ENCODE assay signal across 1 cellular context in the genomic region with DNA sequence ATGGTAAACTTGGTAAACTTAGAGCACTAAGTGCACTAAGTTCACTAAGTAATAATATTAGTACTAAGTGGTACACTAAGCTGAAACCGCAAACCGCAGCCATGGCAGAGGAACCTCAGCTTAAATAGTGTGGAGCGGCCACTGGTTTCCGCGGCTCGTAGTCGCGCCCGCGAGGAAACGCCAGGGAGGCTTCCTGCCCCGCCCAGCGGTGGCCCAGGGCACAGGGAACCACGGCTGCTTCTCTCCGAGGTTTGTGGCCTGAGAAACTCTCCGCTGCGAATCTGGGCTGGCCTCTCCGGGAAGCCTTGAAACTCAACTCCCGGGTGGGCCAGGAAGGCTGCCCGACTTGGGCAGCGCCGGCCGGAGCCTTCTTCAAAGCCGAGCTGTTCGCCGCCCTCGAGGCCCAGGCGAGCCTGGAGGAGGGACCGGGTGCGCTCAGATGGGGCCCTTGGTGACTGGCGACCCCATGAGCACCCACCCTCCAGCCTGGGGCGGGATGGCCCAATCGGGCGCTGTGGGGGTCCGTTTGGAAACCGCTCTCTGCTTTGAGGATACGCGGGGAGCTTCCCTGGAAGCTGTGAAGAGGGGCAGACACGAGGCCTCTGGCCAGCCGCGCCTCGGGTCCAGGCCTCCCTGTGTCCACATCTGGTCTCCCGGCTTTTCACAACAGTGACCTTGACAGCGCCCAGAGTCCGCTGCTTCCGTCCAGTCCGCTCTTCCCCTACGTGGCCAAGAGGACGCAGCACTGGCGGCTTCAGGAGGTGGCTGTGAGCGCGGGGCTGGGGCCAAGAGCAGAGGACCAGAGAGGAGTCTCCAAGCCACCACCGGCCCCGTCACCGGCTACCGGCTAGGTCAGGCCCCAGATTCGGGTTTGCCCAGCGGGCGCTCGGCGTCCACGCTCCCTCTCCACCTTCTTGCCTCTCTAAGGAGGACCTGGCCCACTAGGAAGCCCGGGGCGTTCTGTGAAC.
TF ChIP-seq lines count a peak whose summit lies in the region.

No MANE protein-coding gene starts in this region.

TF ChIP-seq in HepG2, 621 proteins besides CTCF, POLR2A, EP300 and RAD21 (continued from another document and continues in another):
- TF ChIP-seq, protein P1, sequence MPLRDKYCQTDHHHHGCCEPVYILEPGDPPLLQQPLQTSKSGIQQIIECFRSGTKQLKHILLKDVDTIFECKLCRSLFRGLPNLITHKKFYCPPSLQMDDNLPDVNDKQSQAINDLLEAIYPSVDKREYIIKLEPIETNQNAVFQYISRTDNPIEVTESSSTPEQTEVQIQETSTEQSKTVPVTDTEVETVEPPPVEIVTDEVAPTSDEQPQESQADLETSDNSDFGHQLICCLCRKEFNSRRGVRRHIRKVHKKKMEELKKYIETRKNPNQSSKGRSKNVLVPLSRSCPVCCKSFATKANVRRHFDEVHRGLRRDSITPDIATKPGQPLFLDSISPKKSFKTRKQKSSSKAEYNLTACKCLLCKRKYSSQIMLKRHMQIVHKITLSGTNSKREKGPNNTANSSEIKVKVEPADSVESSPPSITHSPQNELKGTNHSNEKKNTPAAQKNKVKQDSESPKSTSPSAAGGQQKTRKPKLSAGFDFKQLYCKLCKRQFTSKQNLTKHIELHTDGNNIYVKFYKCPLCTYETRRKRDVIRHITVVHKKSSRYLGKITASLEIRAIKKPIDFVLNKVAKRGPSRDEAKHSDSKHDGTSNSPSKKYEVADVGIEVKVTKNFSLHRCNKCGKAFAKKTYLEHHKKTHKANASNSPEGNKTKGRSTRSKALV (CRISPR knock-in tag; IDR thresholded peaks at IDR 0.05) = peak; percentile 65
- TF ChIP-seq MAZ (IDR thresholded peaks at IDR 0.05; ENCODE audit: borderline replicate concordance, low read depth, low read length) (no peak), MAZ (CRISPR knock-in tag; IDR thresholded peaks at IDR 0.05; ENCODE audit: low read depth) (no peak), ELF1 (CRISPR knock-in tag; IDR thresholded peaks at IDR 0.05) (peak; percentile 43; the same call in 1 of the 2 replicates), YY1 (IDR thresholded peaks at IDR 0.05; ENCODE audit: insufficient read depth, insufficient replicate concordance, low read depth, low read length) (no peak), AFF4 (CRISPR knock-in tag; IDR thresholded peaks at IDR 0.05) (no peak), KLF11 (CRISPR knock-in tag; IDR thresholded peaks at IDR 0.05) (no peak), SMARCC2 (IDR thresholded peaks at IDR 0.05) (no peak), WIZ (CRISPR knock-in tag; IDR thresholded peaks at IDR 0.05) (no peak), CREM (IDR thresholded peaks at IDR 0.05) (no peak), CREM (CRISPR knock-in tag; IDR thresholded peaks at IDR 0.05) (no peak), FOXJ3 (CRISPR knock-in tag; IDR thresholded peaks at IDR 0.05; ENCODE audit: borderline replicate concordance) (0 out of 2 replicates have a peak, but pooled peaks have one; percentile 13), ETV5 (CRISPR knock-in tag; IDR thresholded peaks at IDR 0.05; ENCODE audit: borderline replicate concordance) (peak; percentile 44; the same call in 1 of the 2 replicates), ATAD3A (CRISPR knock-in tag; IDR thresholded peaks at IDR 0.05) (no peak), RORA (CRISPR knock-in tag; IDR thresholded peaks at IDR 0.05) (no peak), NKX3-1 (CRISPR knock-in tag; IDR thresholded peaks at IDR 0.05) (no peak), GZF1 (CRISPR knock-in tag; IDR thresholded peaks at IDR 0.05) (no peak), ZNF501 (CRISPR knock-in tag; IDR thresholded peaks at IDR 0.05) (peak; percentile 65; the same call in 1 of the 2 replicates), PRPF4 (IDR thresholded peaks at IDR 0.05; ENCODE audit: low read depth, low read length, poor library complexity, severe bottlenecking) (no peak), ZSCAN25 (CRISPR knock-in tag; IDR thresholded peaks at IDR 0.05) (no peak), RARA (CRISPR knock-in tag; IDR thresholded peaks at IDR 0.05) (peak; percentile 44; the same call in 1 of the 2 replicates), KDM6A (CRISPR knock-in tag; IDR thresholded peaks at IDR 0.05; ENCODE audit: low read depth) (no peak), ZNF205 (CRISPR knock-in tag; IDR thresholded peaks at IDR 0.05) (no peak), ZNF468 (CRISPR knock-in tag; IDR thresholded peaks at IDR 0.05) (no peak), MZF1 (CRISPR knock-in tag; IDR thresholded peaks at IDR 0.05; ENCODE audit: borderline replicate concordance) (no peak), JARID2 (CRISPR knock-in tag; IDR thresholded peaks at IDR 0.05; ENCODE audit: insufficient replicate concordance) (no peak), MIER2 (CRISPR knock-in tag; IDR thresholded peaks at IDR 0.05) (no peak), JUN (CRISPR knock-in tag; IDR thresholded peaks at IDR 0.05) (no peak), ZBTB3 (CRISPR knock-in tag; IDR thresholded peaks at IDR 0.05; ENCODE audit: borderline replicate concordance, low read depth) (no peak), POLR2G (IDR thresholded peaks at IDR 0.05; ENCODE audit: low read depth, low read length) (no peak), MEIS2 (CRISPR knock-in tag; IDR thresholded peaks at IDR 0.05) (no peak), FOSL1 (CRISPR knock-in tag; IDR thresholded peaks at IDR 0.05; ENCODE audit: borderline replicate concordance) (no peak), KLF13 (CRISPR knock-in tag; IDR thresholded peaks at IDR 0.05) (no peak), ZSCAN12 (CRISPR knock-in tag; IDR thresholded peaks at IDR 0.05) (no peak), SNRNP70 (IDR thresholded peaks at IDR 0.05; ENCODE audit: low read depth, low read length) (no peak), CREB1 (IDR thresholded peaks at IDR 0.05) (no peak), CREB1 (CRISPR knock-in tag; IDR thresholded peaks at IDR 0.05) (no peak), POGZ (CRISPR knock-in tag; IDR thresholded peaks at IDR 0.05) (no peak; the same call in 1 of the 2 replicates), ZNF432 (CRISPR knock-in tag; IDR thresholded peaks at IDR 0.05; ENCODE audit: borderline replicate concordance) (no peak), GRHL1 (CRISPR knock-in tag; conservative IDR thresholded peaks at IDR 0.05) (no peak), ZFP36L2 (CRISPR knock-in tag; IDR thresholded peaks at IDR 0.05) (no peak), ZNF616 (CRISPR knock-in tag; IDR thresholded peaks at IDR 0.05; ENCODE audit: low read depth) (peak; percentile 35; the same call in 1 of the 2 replicates), NFYB (CRISPR knock-in tag; IDR thresholded peaks at IDR 0.05) (no peak), DNMT1 (CRISPR knock-in tag; IDR thresholded peaks at IDR 0.05) (no peak), ATF6 (CRISPR knock-in tag; conservative IDR thresholded peaks at IDR 0.05) (no peak), HOXA5 (CRISPR knock-in tag; IDR thresholded peaks at IDR 0.05) (0 out of 2 replicates have a peak, but pooled peaks have one; percentile 28)
- TF ChIP-seq, protein P2, sequence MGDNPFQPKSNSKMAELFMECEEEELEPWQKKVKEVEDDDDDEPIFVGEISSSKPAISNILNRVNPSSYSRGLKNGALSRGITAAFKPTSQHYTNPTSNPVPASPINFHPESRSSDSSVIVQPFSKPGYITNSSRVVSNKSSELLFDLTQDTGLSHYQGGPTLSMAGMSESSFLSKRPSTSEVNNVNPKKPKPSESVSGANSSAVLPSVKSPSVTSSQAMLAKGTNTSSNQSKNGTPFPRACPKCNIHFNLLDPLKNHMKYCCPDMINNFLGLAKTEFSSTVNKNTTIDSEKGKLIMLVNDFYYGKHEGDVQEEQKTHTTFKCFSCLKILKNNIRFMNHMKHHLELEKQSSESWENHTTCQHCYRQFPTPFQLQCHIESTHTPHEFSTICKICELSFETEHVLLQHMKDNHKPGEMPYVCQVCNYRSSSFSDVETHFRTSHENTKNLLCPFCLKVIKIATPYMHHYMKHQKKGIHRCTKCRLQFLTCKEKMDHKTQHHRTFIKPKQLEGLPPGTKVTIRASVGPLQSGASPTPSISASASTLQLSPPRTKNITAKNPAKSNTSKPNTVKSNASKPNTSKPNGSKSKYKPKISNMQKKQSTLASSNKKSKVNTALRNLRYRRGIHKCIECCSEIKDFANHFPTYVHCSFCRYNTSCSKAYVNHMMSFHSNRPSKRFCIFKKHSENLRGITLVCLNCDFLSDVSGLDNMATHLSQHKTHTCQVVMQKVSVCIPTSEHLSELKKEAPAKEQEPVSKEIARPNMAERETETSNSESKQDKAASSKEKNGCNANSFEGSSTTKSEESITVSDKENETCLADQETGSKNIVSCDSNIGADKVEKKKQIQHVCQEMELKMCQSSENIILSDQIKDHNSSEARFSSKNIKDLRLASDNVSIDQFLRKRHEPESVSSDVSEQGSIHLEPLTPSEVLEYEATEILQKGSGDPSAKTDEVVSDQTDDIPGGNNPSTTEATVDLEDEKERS (CRISPR knock-in tag; IDR thresholded peaks at IDR 0.05) = no peak
- TF ChIP-seq, protein P3, sequence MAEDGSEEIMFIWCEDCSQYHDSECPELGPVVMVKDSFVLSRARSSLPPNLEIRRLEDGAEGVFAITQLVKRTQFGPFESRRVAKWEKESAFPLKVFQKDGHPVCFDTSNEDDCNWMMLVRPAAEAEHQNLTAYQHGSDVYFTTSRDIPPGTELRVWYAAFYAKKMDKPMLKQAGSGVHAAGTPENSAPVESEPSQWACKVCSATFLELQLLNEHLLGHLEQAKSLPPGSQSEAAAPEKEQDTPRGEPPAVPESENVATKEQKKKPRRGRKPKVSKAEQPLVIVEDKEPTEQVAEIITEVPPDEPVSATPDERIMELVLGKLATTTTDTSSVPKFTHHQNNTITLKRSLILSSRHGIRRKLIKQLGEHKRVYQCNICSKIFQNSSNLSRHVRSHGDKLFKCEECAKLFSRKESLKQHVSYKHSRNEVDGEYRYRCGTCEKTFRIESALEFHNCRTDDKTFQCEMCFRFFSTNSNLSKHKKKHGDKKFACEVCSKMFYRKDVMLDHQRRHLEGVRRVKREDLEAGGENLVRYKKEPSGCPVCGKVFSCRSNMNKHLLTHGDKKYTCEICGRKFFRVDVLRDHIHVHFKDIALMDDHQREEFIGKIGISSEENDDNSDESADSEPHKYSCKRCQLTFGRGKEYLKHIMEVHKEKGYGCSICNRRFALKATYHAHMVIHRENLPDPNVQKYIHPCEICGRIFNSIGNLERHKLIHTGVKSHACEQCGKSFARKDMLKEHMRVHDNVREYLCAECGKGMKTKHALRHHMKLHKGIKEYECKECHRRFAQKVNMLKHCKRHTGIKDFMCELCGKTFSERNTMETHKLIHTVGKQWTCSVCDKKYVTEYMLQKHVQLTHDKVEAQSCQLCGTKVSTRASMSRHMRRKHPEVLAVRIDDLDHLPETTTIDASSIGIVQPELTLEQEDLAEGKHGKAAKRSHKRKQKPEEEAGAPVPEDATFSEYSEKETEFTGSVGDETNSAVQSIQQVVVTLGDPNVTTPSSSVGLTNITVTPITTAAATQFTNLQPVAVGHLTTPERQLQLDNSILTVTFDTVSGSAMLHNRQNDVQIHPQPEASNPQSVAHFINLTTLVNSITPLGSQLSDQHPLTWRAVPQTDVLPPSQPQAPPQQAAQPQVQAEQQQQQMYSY (CRISPR knock-in tag; IDR thresholded peaks at IDR 0.05) = no peak
- TF ChIP-seq, protein P4, sequence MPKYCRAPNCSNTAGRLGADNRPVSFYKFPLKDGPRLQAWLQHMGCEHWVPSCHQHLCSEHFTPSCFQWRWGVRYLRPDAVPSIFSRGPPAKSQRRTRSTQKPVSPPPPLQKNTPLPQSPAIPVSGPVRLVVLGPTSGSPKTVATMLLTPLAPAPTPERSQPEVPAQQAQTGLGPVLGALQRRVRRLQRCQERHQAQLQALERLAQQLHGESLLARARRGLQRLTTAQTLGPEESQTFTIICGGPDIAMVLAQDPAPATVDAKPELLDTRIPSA (CRISPR knock-in tag; IDR thresholded peaks at IDR 0.05; ENCODE audit: borderline replicate concordance) = no peak
